ENCODE assay signal across 12 cellular contexts in genomic region chr2:70888389-70888924, GRCh38. TPM values are rescaled to one million over a fixed set of nuclear protein-coding genes. Genes with fewer than 3 reads are reported as not detected.
DNase-seq lines count a peak whose midpoint lies in the region; ATAC-seq, FAIRE-seq and TF ChIP-seq lines count a peak whose summit lies in the region.
"Had no signal": no experiment of that assay in that cellular context is flagged by ENCODE, and none has a peak within 500 bp of the region (broad histone marks: within the 10 kb centered on the region; RNA-seq: fewer than 3 reads in every experiment).

No MANE protein-coding gene starts in this region.

- dilution Hi-C loops in mammary epithelial cell (cut with HindIII; ENCODE audit: low sequenced_read_pairs), result no loop called here

- ATAC-seq in GM23338 (no peak), GM21786 (IDR thresholded peaks at IDR 0.05; ENCODE audit: unreplicated experiment) (no peak)
- no peak for ATAC-seq in naive thymus-derived CD4-positive, alpha-beta T cell
- ATAC-seq: K562 had no signal

- H3K27ac Mint-ChIP-seq in GM23338, result no peak overlapping the region
- peak overlapping the region in 1 of 9 donors; percentile 61 for H3K27ac Mint-ChIP-seq in naive thymus-derived CD4-positive, alpha-beta T cell

- intact Hi-C loops in mammary epithelial cell (cut with micrococcal nuclease), result no loop called here
- intact Hi-C loops in naive thymus-derived CD4-positive, alpha-beta T cell (cut with micrococcal nuclease), result loop anchor here in 1 of 2 donors (5.0 kb wide), 1 partner anchor 1254 kb away; no protein-coding TSS in a partner anchor
- intact Hi-C loops in PC-9 (cut with micrococcal nuclease; ENCODE audit: unreplicated experiment), result no loop called here

- no peaks in the 10 kb centered on the region for H3K36me3 ChIP-seq in ACC112 (ENCODE audit: insufficient read depth, low read length)
- H3K36me3 ChIP-seq in GM23338 (ENCODE audit: insufficient read depth), result no peaks in the 10 kb centered on the region
- H3K36me3 ChIP-seq in mammary epithelial cell (ENCODE audit: insufficient read depth, low read length), result no peaks in the 10 kb centered on the region
- H3K36me3 ChIP-seq in naive thymus-derived CD4-positive, alpha-beta T cell (ENCODE audit: control insufficient read depth in 2 of 3, insufficient read depth in 3 of 3, low read length in 3 of 3), result no peaks in the 10 kb centered on the region
- H3K36me3 ChIP-seq in PC-9 (ENCODE audit: low read depth), result no peaks in the 10 kb centered on the region
- H3K36me3 ChIP-seq: upper lobe of left lung had no signal

- H3K4me3 ChIP-seq in ACC112 (ENCODE audit: low read depth, low read length), result peak overlapping the region; percentile 3
- peak overlapping the region; percentile 69 for H3K4me3 ChIP-seq in GM23338
- H3K4me3 ChIP-seq in mammary epithelial cell (replicated peaks in 1 of 3; ENCODE audit: insufficient read depth in 1 of 3, low read depth in 2 of 3, low read length in 3 of 3), result no peak overlapping the region
- no peak overlapping the region for H3K4me3 ChIP-seq in naive thymus-derived CD4-positive, alpha-beta T cell (ENCODE audit: low read length)
- H3K4me3 ChIP-seq in PC-9, result no peak overlapping the region
- H3K4me3 ChIP-seq: K562 had no signal

- peaks cover 32% of the 10 kb centered on the region for H3F3A ChIP-seq in GM23338 (replicated peaks; ENCODE audit: low read depth)
- H3F3A ChIP-seq in PC-9 (ENCODE audit: insufficient read depth, low read depth), result no peaks in the 10 kb centered on the region

- H3K9me2 ChIP-seq in GM23338 (ENCODE audit: insufficient read depth) (no peaks in the 10 kb centered on the region), PC-9 (ENCODE audit: insufficient read depth) (no peaks in the 10 kb centered on the region)

- no peak for TF ChIP-seq POLR2A in H54 (IDR thresholded peaks at IDR 0.05; ENCODE audit: low read depth, low read length)

- BruUV-seq in mammary epithelial cell (replicated peaks; lab: Mats Ljungman, UMichigan) (no TSS peak), PC-9 (replicated peaks; lab: Mats Ljungman, UMichigan) (no TSS peak)

- H3K9me3 Mint-ChIP-seq in GM23338, result no peaks in the 10 kb centered on the region
- peaks cover 0 to 11% (median 0%) of the 10 kb centered on the region in 11 donors for H3K9me3 Mint-ChIP-seq in naive thymus-derived CD4-positive, alpha-beta T cell

- H3K4me1 Mint-ChIP-seq in GM23338, result peaks cover 29% of the 10 kb centered on the region
- H3K4me1 Mint-ChIP-seq in naive thymus-derived CD4-positive, alpha-beta T cell, result peaks cover 24 to 31% (median 27%) of the 10 kb centered on the region in 7 donors

- H3K9ac ChIP-seq in mammary epithelial cell (ENCODE audit: insufficient read depth, low read length), result no peak overlapping the region

- no peaks in the 10 kb centered on the region for H3K79me2 ChIP-seq in ACC112 (ENCODE audit: control insufficient read depth, insufficient read depth, low read length, unreplicated experiment)
- H3K79me2 ChIP-seq in GM23338 (replicated peaks; ENCODE audit: insufficient read depth), result no peaks in the 10 kb centered on the region
- no peaks in the 10 kb centered on the region for H3K79me2 ChIP-seq in mammary epithelial cell (ENCODE audit: insufficient read depth, low read length)
- no peaks in the 10 kb centered on the region for H3K79me2 ChIP-seq in PC-9 (ENCODE audit: low read depth)

- H3K4me2 ChIP-seq in GM23338, result peak overlapping the region; percentile 91
- H3K4me2 ChIP-seq in mammary epithelial cell (ENCODE audit: insufficient read depth, low read depth, low read length), result peak overlapping the region; percentile 54
- no peak overlapping the region for H3K4me2 ChIP-seq in PC-9

- in situ Hi-C loops in mammary epithelial cell (cut with MboI; ENCODE audit: low sequenced_read_pairs in 2 of 2), result no loop called here

- FAIRE-seq in H54 (lab: Jason Lieb, UNC), result no peak
- FAIRE-seq: K562 had no signal

- H3K4me3 Mint-ChIP-seq in GM23338, result peak overlapping the region; percentile 66
- H3K4me3 Mint-ChIP-seq in naive thymus-derived CD4-positive, alpha-beta T cell, result peak overlapping the region; percentile 64 to 85 (median 76)

- H2AFZ ChIP-seq in ACC112 (ENCODE audit: low read length, unreplicated experiment) (no peak overlapping the region), GM23338 (peak overlapping the region; percentile 92), mammary epithelial cell (ENCODE audit: low read depth, low read length) (peak overlapping the region; percentile 14), PC-9 (no peak overlapping the region)

- H3K27me3 ChIP-seq in ACC112 (ENCODE audit: insufficient read depth, low read length) (peaks cover 100% of the 10 kb centered on the region), GM23338 (ENCODE audit: insufficient read depth) (peaks cover 100% of the 10 kb centered on the region), mammary epithelial cell (ENCODE audit: insufficient read depth, low read length) (peaks cover 49% of the 10 kb centered on the region), PC-9 (ENCODE audit: insufficient read depth, low read depth) (peaks cover 33% of the 10 kb centered on the region)
- H3K27me3 ChIP-seq in naive thymus-derived CD4-positive, alpha-beta T cell (ENCODE audit: control insufficient read depth in 2 of 2, insufficient read depth in 2 of 2, low read length in 2 of 2), result peaks cover 0 to 46% of the 10 kb centered on the region in 2 donors

- DNase-seq in GM23338 (ENCODE audit: low spot score) (peak; percentile 81), mammary epithelial cell (no peak), PC-9 (no peak), H54 (ENCODE audit: insufficient read length, low spot score) (no peak)
- no peak for DNase-seq in naive thymus-derived CD4-positive, alpha-beta T cell
- no peak for DNase-seq in stimulated activated CD4-positive, alpha-beta T cell treated with anti-CD3 and anti-CD28 coated beads, Interleukin-4, amount 100 ng/mL, for 1 hour
- DNase-seq: activated CD4-positive, alpha-beta T cell treated with anti-CD3 and anti-CD28 coated beads for 1 hour; cortex of kidney had no signal

- H3K4me1 ChIP-seq in ACC112 (ENCODE audit: control insufficient read depth, insufficient read depth, low read length, unreplicated experiment) (peaks cover 6% of the 10 kb centered on the region), GM23338 (ENCODE audit: insufficient read depth) (peaks cover 46% of the 10 kb centered on the region), mammary epithelial cell (ENCODE audit: insufficient read depth, low read length) (peaks cover 8% of the 10 kb centered on the region), PC-9 (replicated peaks; ENCODE audit: insufficient read depth) (no peaks in the 10 kb centered on the region)
- H3K4me1 ChIP-seq in naive thymus-derived CD4-positive, alpha-beta T cell (ENCODE audit: control insufficient read depth in 2 of 2, insufficient read depth in 2 of 2, low read length in 2 of 2), result peaks cover 13 to 22% of the 10 kb centered on the region in 2 donors

- CTCF ChIA-PET in mammary epithelial cell (lab: Charles Lee; ENCODE audit: low non-redundant PET) (no interaction called here), PC-9 (lab: Charles Lee) (interaction anchor here (1.0 kb wide), 1 partner anchor 17 kb away, joined by 4 read pairs; no protein-coding TSS in a partner anchor)
- CTCF ChIA-PET in naive thymus-derived CD4-positive, alpha-beta T cell (lab: Charles Lee), result no interaction called here

- peaks cover 99% of the 10 kb centered on the region for H3K27me3 Mint-ChIP-seq in GM23338 (ENCODE audit: insufficient read depth, low read depth, poor library complexity)
- peaks cover 72 to 92% (median 88%) of the 10 kb centered on the region in 5 donors for H3K27me3 Mint-ChIP-seq in naive thymus-derived CD4-positive, alpha-beta T cell

- POLR2A ChIA-PET in naive thymus-derived CD4-positive, alpha-beta T cell (lab: Charles Lee), result no interaction called here
- POLR2A ChIA-PET in PC-9 (lab: Charles Lee; ENCODE audit: unreplicated experiment), result no interaction called here

- H4K20me1 ChIP-seq in GM23338 (replicated peaks; ENCODE audit: insufficient read depth), result peaks cover 44% of the 10 kb centered on the region
- no peaks in the 10 kb centered on the region for H4K20me1 ChIP-seq in mammary epithelial cell (ENCODE audit: insufficient read depth, low read length)
- H4K20me1 ChIP-seq in PC-9 (ENCODE audit: insufficient read depth), result no peaks in the 10 kb centered on the region

- H3K27ac ChIP-seq in ACC112 (ENCODE audit: low read depth, low read length) (no peak overlapping the region), GM23338 (ENCODE audit: low read depth) (no peak overlapping the region), mammary epithelial cell (ENCODE audit: insufficient read depth, low read depth, low read length) (no peak overlapping the region), PC-9 (no peak overlapping the region)
- H3K27ac ChIP-seq in naive thymus-derived CD4-positive, alpha-beta T cell (ENCODE audit: low read depth, low read length), result no peak overlapping the region
- H3K27ac ChIP-seq: upper lobe of left lung had no signal

- H3K9me3 ChIP-seq in mammary epithelial cell (replicated peaks; ENCODE audit: insufficient read depth, low read length), result no peaks in the 10 kb centered on the region
- H3K9me3 ChIP-seq in naive thymus-derived CD4-positive, alpha-beta T cell (ENCODE audit: control insufficient read depth in 2 of 3, low read length in 3 of 3), result no peaks in the 10 kb centered on the region
- H3K9me3 ChIP-seq in PC-9 (ENCODE audit: insufficient read depth, low read depth), result no peaks in the 10 kb centered on the region
- H3K9me3 ChIP-seq: upper lobe of left lung had no signal

- TF ChIP-seq CTCF in GM23338 (conservative IDR thresholded peaks at IDR 0.05; ENCODE audit: low read depth in 2 of 2), result no peak
- no peak for TF ChIP-seq CTCF in mammary epithelial cell (conservative IDR thresholded peaks at IDR 0.05 in 1 of 2, IDR thresholded peaks at IDR 0.05 in 1 of 2; ENCODE audit: extremely low read depth in 1 of 2, insufficient read depth in 1 of 2, low read depth in 1 of 2, low read length in 2 of 2)
- no peak for TF ChIP-seq CTCF in PC-9 (conservative IDR thresholded peaks at IDR 0.05)

- WGBS in mammary epithelial cell (ENCODE audit: low coverage, missing lambda C conversion rate), result 15% methylated on average over 20 of the region's 27 CpGs

- H3K36me3 Mint-ChIP-seq in GM23338 (ENCODE audit: low read depth), result no peaks in the 10 kb centered on the region; the same call in 2 of the 3 replicates
- H3K36me3 Mint-ChIP-seq in naive thymus-derived CD4-positive, alpha-beta T cell, result peaks cover 0 to 9% (median 0%) of the 10 kb centered on the region in 5 donors

RNA-seq across cellular contexts. Expression of gene VAX2, which starts 11.9 kb away (rescaled TPM):
- total RNA-seq in GM23338 (2014; rRNA removed; shearing (Covaris generic)), result 0.31 TPM in 1 of 2 replicates, not detected in the other
- not detected in 2 replicates for polyA plus RNA-seq in GM23338 (2016; fragmentation: Nextera tagmentation; extraction: Ambion mirVana)
- under 1 TPM in 1 of 2 donors, not detected in 1; 0.67 TPM for total RNA-seq in mammary epithelial cell
- not detected for polyA plus RNA-seq in mammary epithelial cell
- not detected for polyA minus RNA-seq in mammary epithelial cell
- not detected for total RNA-seq in naive thymus-derived CD4-positive, alpha-beta T cell
- polyA plus RNA-seq in naive thymus-derived CD4-positive, alpha-beta T cell, result not detected
- 0.58 TPM in 1 of 2 replicates, not detected in the other for total RNA-seq in PC-9 (2021)
- total RNA-seq: K562 had no signal
- polyA plus RNA-seq: K562 had no signal

RNA-seq across cellular contexts. Expression of gene ATP6V1B1, which starts 47.2 kb away (rescaled TPM):
- not detected in 2 replicates for total RNA-seq in GM23338 (2014; rRNA removed; shearing (Covaris generic))
- polyA plus RNA-seq in GM23338 (2016; fragmentation: Nextera tagmentation; extraction: Ambion mirVana), result not detected in 2 replicates
- 1 to 10 TPM in 1 of 2 donors, not detected in 1; 1.3 TPM for total RNA-seq in mammary epithelial cell
- polyA plus RNA-seq in mammary epithelial cell, result 0.03 TPM
- not detected for polyA minus RNA-seq in mammary epithelial cell
- not detected for total RNA-seq in naive thymus-derived CD4-positive, alpha-beta T cell
- polyA plus RNA-seq in naive thymus-derived CD4-positive, alpha-beta T cell, result not detected
- total RNA-seq in PC-9 (2021), result 7.8 and 13.9 TPM in 2 replicates
- total RNA-seq: K562 had no signal
- polyA plus RNA-seq: K562 had no signal

RNA-seq across cellular contexts. Expression of gene CD207, which starts 52.8 kb away (rescaled TPM):
- not detected in 2 replicates for total RNA-seq in GM23338 (2014; rRNA removed; shearing (Covaris generic))
- polyA plus RNA-seq in GM23338 (2016; fragmentation: Nextera tagmentation; extraction: Ambion mirVana) (not detected in 2 replicates), mammary epithelial cell (not detected)
- total RNA-seq in mammary epithelial cell (not detected), PC-9 (2021) (not detected in 2 replicates)
- polyA minus RNA-seq in mammary epithelial cell, result not detected
- total RNA-seq in naive thymus-derived CD4-positive, alpha-beta T cell, result under 1 TPM in 1 of 5 experiments, not detected in 4; 0.27 TPM
- not detected for polyA plus RNA-seq in naive thymus-derived CD4-positive, alpha-beta T cell
- total RNA-seq: K562 had no signal
- polyA plus RNA-seq: K562 had no signal

Comparison
In these comparisons a context has a peak if more than half of its experiments do, and no peak if none do; other contexts are left out.
1. H2AFZ ChIP-seq: peak in GM23338 (single experiment) and mammary epithelial cell (single experiment); none in ACC112 (single experiment) and PC-9 (single experiment).
2. H3K4me3 ChIP-seq: peak in ACC112 (single experiment) and GM23338 (single experiment); none in mammary epithelial cell (0 of 3), naive thymus-derived CD4-positive, alpha-beta T cell (single experiment) and PC-9 (single experiment).